27 cellular contexts compared by ENCODE assay signal in the genomic region with DNA sequence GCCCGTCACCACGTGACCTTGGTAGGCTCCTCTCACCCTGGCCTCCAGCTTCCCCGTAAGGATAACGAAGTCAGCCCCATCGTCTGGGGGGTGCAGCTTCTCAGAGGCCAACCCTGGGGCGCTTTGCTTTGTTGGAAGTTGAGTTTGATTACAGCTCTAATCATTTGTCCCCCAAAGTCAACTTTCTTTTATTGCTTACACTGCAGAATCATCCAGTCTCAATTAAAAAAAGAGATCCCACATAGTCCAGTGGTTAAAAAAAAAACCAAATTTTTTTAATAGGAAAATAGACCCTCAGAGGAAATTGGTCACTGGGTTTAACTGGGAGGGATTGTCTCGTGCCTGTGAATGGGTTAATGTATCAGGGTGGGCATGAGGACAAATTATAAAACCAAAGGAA. TPM values are rescaled to one million over a fixed set of nuclear protein-coding genes. Genes with fewer than 3 reads are reported as not detected.
DNase-seq lines count a peak whose midpoint lies in the region; ATAC-seq, FAIRE-seq and TF ChIP-seq lines count a peak whose summit lies in the region.
"Had no signal": no experiment of that assay in that cellular context is flagged by ENCODE, and none has a peak within 500 bp of the region (broad histone marks: within the 10 kb centered on the region; RNA-seq: fewer than 3 reads in every experiment).

No MANE protein-coding gene starts in this region.

- H3K9ac ChIP-seq in SK-N-SH, result no peak overlapping the region
- no peak overlapping the region for H3K9ac ChIP-seq in HepG2 (ENCODE audit: insufficient read depth, low read depth, low read length)

- H3K4me2 ChIP-seq in SK-N-SH, result no peak overlapping the region
- H3K4me2 ChIP-seq in HepG2 (ENCODE audit: low read depth, low read length), result no peak overlapping the region

- TF ChIP-seq POLR2A in HepG2 (IDR thresholded peaks at IDR 0.05; ENCODE audit: insufficient read depth in 1 of 2, low read depth in 2 of 2, low read length in 2 of 2) (no peak), right lobe of liver (IDR thresholded peaks at IDR 0.05) (no peak)

- WGBS in SK-N-SH (ENCODE audit: low lambda C conversion rate), result 46% methylated on average over 7 of the region's 7 CpGs
- 79% methylated on average over 7 of the region's 7 CpGs for WGBS in HepG2 (ENCODE audit: low lambda C conversion rate)
- WGBS in right lobe of liver (ENCODE audit: insufficient coverage, low coverage, low lambda C conversion rate, missing lambda C conversion rate), result 83% methylated on average over 7 of the region's 7 CpGs
- 87 to 88% (median 88%) methylated on average over 7 of the region's 7 CpGs for WGBS in psoas muscle, 3 donors

- no peaks in the 10 kb centered on the region for H3F3A ChIP-seq in SK-N-SH (replicated peaks; ENCODE audit: insufficient read depth)

- no peak for TF ChIP-seq EP300 in SK-N-SH (IDR thresholded peaks at IDR 0.05; ENCODE audit: borderline replicate concordance in 1 of 2, low read depth in 1 of 2, low read length in 1 of 2)
- TF ChIP-seq EP300 in HepG2 (IDR thresholded peaks at IDR 0.05; ENCODE audit: low read depth in 2 of 2, low read length in 2 of 2), result no peak
- no peak for TF ChIP-seq EP300 in HepG2 (CRISPR knock-in tag; IDR thresholded peaks at IDR 0.05; ENCODE audit: borderline replicate concordance)

- no peak for TF ChIP-seq CTCF in SK-N-SH (IDR thresholded peaks at IDR 0.05)
- no peak for TF ChIP-seq CTCF in HepG2 (CRISPR knock-in tag; IDR thresholded peaks at IDR 0.05)
- TF ChIP-seq CTCF in right lobe of liver (IDR thresholded peaks at IDR 0.05), result no peak
- TF ChIP-seq CTCF in psoas muscle (IDR thresholded peaks at IDR 0.05), result no peak

- in situ Hi-C loops in HepG2 (cut with HindIII; ENCODE audit: extremely low pct_ligation_motif_present, low pct_unique_long_range_greater_than_20kb), result no loop called here

- CTCF ChIA-PET in SK-N-SH (lab: Yijun Ruan, JAX) (interaction anchor here (0.8 to 3.8 kb wide), 4 partner anchors 10 to 56 kb away, joined by 4 to 23 read pairs (median 10); no protein-coding TSS in a partner anchor), HepG2 (lab: Yijun Ruan, JAX; ENCODE audit: low intra/inter-chr PET ratio, low total read pairs) (no interaction called here)

- H3K27me3 ChIP-seq in SK-N-SH (ENCODE audit: insufficient read depth) (no peaks in the 10 kb centered on the region), HepG2 (ENCODE audit: control insufficient read depth in 1 of 2, insufficient read depth in 2 of 2, low read length in 2 of 2) (no peaks in the 10 kb centered on the region), right lobe of liver (no peaks in the 10 kb centered on the region), psoas muscle (ENCODE audit: insufficient read depth in 3 of 3, low read length in 2 of 3) (no peaks in the 10 kb centered on the region)
- H3K27me3 ChIP-seq: BE2C had no signal

- BruUV-seq in HepG2 (replicated peaks; lab: Mats Ljungman, UMichigan), result no TSS peak

- H2AFZ ChIP-seq in SK-N-SH (ENCODE audit: low read depth) (no peak overlapping the region), HepG2 (ENCODE audit: low read length) (no peak overlapping the region)

- no peaks in the 10 kb centered on the region for H3K9me2 ChIP-seq in SK-N-SH

- H3K4me3 ChIP-seq in SK-N-SH (ENCODE audit: low read depth in 2 of 2, low read length in 1 of 2) (no peak overlapping the region), HepG2 (replicated peaks in 1 of 3; ENCODE audit: insufficient read depth in 1 of 3, low read depth in 2 of 3, low read length in 3 of 3) (no peak overlapping the region), right lobe of liver (no peak overlapping the region), psoas muscle (peak overlapping the region; percentile 72)

- intact Hi-C loops in HepG2 (cut with micrococcal nuclease; ENCODE audit: unreplicated experiment) (no loop called here), right lobe of liver (cut with DNase I) (no loop called here), psoas muscle (cut with DNase I) (no loop called here)

- no peaks in the 10 kb centered on the region for H3K79me2 ChIP-seq in SK-N-SH (ENCODE audit: insufficient read depth)
- H3K79me2 ChIP-seq in HepG2 (ENCODE audit: insufficient read depth, low read length), result no peaks in the 10 kb centered on the region

- no peak for TF ChIP-seq RAD21 in SK-N-SH (IDR thresholded peaks at IDR 0.05; ENCODE audit: low read length)
- TF ChIP-seq RAD21 in HepG2 (CRISPR knock-in tag; IDR thresholded peaks at IDR 0.05), result no peak

- no peak overlapping the region for H3K27ac ChIP-seq in SK-N-SH (ENCODE audit: low read depth in 2 of 2, low read length in 1 of 2)
- H3K27ac ChIP-seq in HepG2 (ENCODE audit: extremely low read length, insufficient read depth, low read length), result no peak overlapping the region
- no peak overlapping the region for H3K27ac ChIP-seq in right lobe of liver
- H3K27ac ChIP-seq in psoas muscle, result peak overlapping the region; percentile 98
- H3K27ac ChIP-seq: 22Rv1 had no signal

- H4K20me1 ChIP-seq in SK-N-SH (ENCODE audit: insufficient read depth) (no peaks in the 10 kb centered on the region), HepG2 (ENCODE audit: insufficient read depth, low read length) (no peaks in the 10 kb centered on the region)

- H3K9me3 ChIP-seq in SK-N-SH (0 out of 2 replicates have a peak, but pooled peaks cover 3% of the 10 kb centered on the region), HepG2 (ENCODE audit: low read length) (no peaks in the 10 kb centered on the region), right lobe of liver (no peaks in the 10 kb centered on the region), psoas muscle (no peaks in the 10 kb centered on the region)
- H3K9me3 ChIP-seq: BE2C had no signal

- no peaks in the 10 kb centered on the region for H3K36me3 ChIP-seq in SK-N-SH (replicated peaks in 1 of 2; ENCODE audit: control insufficient read depth in 1 of 2, insufficient read depth in 2 of 2, low read length in 1 of 2)
- H3K36me3 ChIP-seq in HepG2 (replicated peaks in 1 of 2; ENCODE audit: control insufficient read depth in 1 of 2, insufficient read depth in 2 of 2, low read length in 2 of 2), result no peaks in the 10 kb centered on the region
- no peaks in the 10 kb centered on the region for H3K36me3 ChIP-seq in right lobe of liver
- H3K36me3 ChIP-seq in psoas muscle (ENCODE audit: insufficient read depth in 1 of 2, low read depth in 1 of 2), result no peaks in the 10 kb centered on the region
- H3K36me3 ChIP-seq: BE2C had no signal

- DNase-seq in SK-N-SH (peak; percentile 15), HepG2 (ENCODE audit: low spot score) (no peak), right lobe of liver (no peak), psoas muscle (no peak), DMS 273 (lab: John Stamatoyannopoulos, UW; ENCODE audit: unreplicated experiment) (no peak)
- DNase-seq: ACHN; BE2C; CD8-positive, alpha-beta memory T cell; DMS79 treated with DMSO at 0.1 percent for 48 hours; GF-D8; NCI-H1048; NCI-H1417; NCI-H1694; NCI-H2029 treated with DMSO at 0.1 percent for 48 hours; NCI-H446 treated with DMSO at 0.1 percent for 48 hours; NCI-H526; NCI-H82; NK-92 treated with Interleukin-12 subunit alpha and Interleukin-12 subunit beta, amount 100 ng/mL, for 24 hours; PC-3 had no signal

- no peak for FAIRE-seq in HepG2 (lab: Jason Lieb, UNC)
- FAIRE-seq: GM12891 had no signal

- H3K4me1 ChIP-seq in SK-N-SH (ENCODE audit: control insufficient read depth in 1 of 2, insufficient read depth in 2 of 2, low read depth in 1 of 2, low read length in 1 of 2) (no peaks in the 10 kb centered on the region), HepG2 (ENCODE audit: insufficient read depth, low read length) (peaks cover 68% of the 10 kb centered on the region), right lobe of liver (peaks cover 0 to 26% (median 13%) of the 10 kb centered on the region in 4 donors), psoas muscle (peaks cover 43% of the 10 kb centered on the region)
- H3K4me1 ChIP-seq: BE2C had no signal

- ATAC-seq in SK-N-SH treated with all-trans-retinoic acid at 6 μM for 48 hours, result no peak
- no peak for ATAC-seq in HepG2
- no peak for ATAC-seq in right lobe of liver
- no peak for ATAC-seq in psoas muscle
- ATAC-seq in GM21423 (IDR thresholded peaks at IDR 0.05; ENCODE audit: unreplicated experiment), result no peak
- ATAC-seq: HCT116, PC-3 had no signal

- POLR2A ChIA-PET in SK-N-SH (lab: Yijun Ruan, JAX) (no interaction called here), HepG2 (lab: Yijun Ruan, JAX) (interaction anchor here (1.5 to 2.8 kb wide), 2 partner anchors 19 to 30 kb away, joined by 5 to 8 read pairs; no protein-coding TSS in a partner anchor)

RNA-seq across cellular contexts. Expression of a gene that starts 7.8 kb away (rescaled TPM):
- polyA plus RNA-seq in SK-N-SH (2012; rRNA removed) (not detected in 2 replicates), HepG2 (2011; rRNA removed) (300 and 407 TPM in 2 replicates), psoas muscle (10 to 100 TPM; 42.9 to 47.7 (median 44.8) TPM)
- 0.03 TPM in 1 of 2 replicates, not detected in the other for polyA plus RNA-seq in SK-N-SH (2012; cell fraction: cytosol; rRNA removed)
- not detected in 2 replicates for polyA plus RNA-seq in SK-N-SH (2012; cell fraction: nucleus; rRNA removed)
- total RNA-seq in HepG2 (2016; rRNA removed; fragmentation: Illumina TruSeq; extraction: Trizol) (44.8 and 85.6 TPM in 2 replicates), right lobe of liver (100 to 1,000 TPM; 120 to 215 (median 131) TPM), psoas muscle (100 to 1,000 TPM in 2 of 4 donors, 10 to 100 TPM in 2; 57.0 to 123 (median 97.7) TPM)
- 30.8 and 32.3 TPM in 2 replicates for total RNA-seq in HepG2 (2016; cell fraction: cytosol; rRNA removed; fragmentation: Illumina TruSeq; extraction: Trizol; ENCODE audit: low read depth)
- 41.2 and 86.3 TPM in 2 replicates for total RNA-seq in HepG2 (2016; cell fraction: insoluble cytoplasmic fraction; rRNA removed; fragmentation: Illumina TruSeq; extraction: Trizol)
- 50.5 and 55.5 TPM in 2 replicates for total RNA-seq in HepG2 (2016; cell fraction: membrane; rRNA removed; fragmentation: Illumina TruSeq; extraction: Trizol)
- 73.7 and 80.6 TPM in 2 replicates for total RNA-seq in HepG2 (2016; cell fraction: nucleus; rRNA removed; fragmentation: Illumina TruSeq; extraction: Trizol)
- 276 and 424 TPM in 2 replicates for polyA plus RNA-seq in HepG2 (2011; cell fraction: cytosol; rRNA removed)
- polyA plus RNA-seq in HepG2 (2011; cell fraction: nucleus; rRNA removed), result 354 and 357 TPM in 2 replicates
- polyA plus RNA-seq in HepG2 (2012), result 111 and 131 TPM in 2 replicates
- polyA plus RNA-seq in HepG2 (2016; cell fraction: cytosol; fragmentation: Illumina TruSeq; extraction: Trizol; ENCODE audit: low read depth), result 29.5 and 34.4 TPM in 2 replicates
- polyA plus RNA-seq in HepG2 (2016; cell fraction: insoluble cytoplasmic fraction; fragmentation: Illumina TruSeq; extraction: Trizol; ENCODE audit: low read depth), result 42.9 and 43.8 TPM in 2 replicates
- polyA plus RNA-seq in HepG2 (2016; cell fraction: membrane; fragmentation: Illumina TruSeq; extraction: Trizol; ENCODE audit: low read depth), result 36.0 and 48.1 TPM in 2 replicates
- 131 and 142 TPM in 2 replicates for polyA plus RNA-seq in HepG2 (2016; cell fraction: nucleus; fragmentation: Illumina TruSeq; extraction: Trizol; ENCODE audit: insufficient read depth, low read depth)
- 39.8 and 712 TPM in 2 replicates for polyA minus RNA-seq in HepG2 (2011; rRNA and poly(A)+ RNA removed; ENCODE audit: low replicate concordance)
- polyA minus RNA-seq in HepG2 (2011; cell fraction: cytosol; rRNA and poly(A)+ RNA removed), result 209 and 211 TPM in 2 replicates
- polyA minus RNA-seq in HepG2 (2011; cell fraction: nucleus; rRNA and poly(A)+ RNA removed), result 108 and 116 TPM in 2 replicates
- polyA plus RNA-seq: CD8-positive, alpha-beta memory T cell had no signal

RNA-seq across cellular contexts. Expression of a gene that starts 42.3 kb away (rescaled TPM):
- not detected in 2 replicates for polyA plus RNA-seq in SK-N-SH (2012; rRNA removed)
- polyA plus RNA-seq in SK-N-SH (2012; cell fraction: cytosol; rRNA removed), result not detected in 2 replicates
- polyA plus RNA-seq in SK-N-SH (2012; cell fraction: nucleus; rRNA removed), result not detected in 2 replicates
- total RNA-seq in HepG2 (2016; rRNA removed; fragmentation: Illumina TruSeq; extraction: Trizol), result not detected in 2 replicates
- total RNA-seq in HepG2 (2016; cell fraction: cytosol; rRNA removed; fragmentation: Illumina TruSeq; extraction: Trizol; ENCODE audit: low read depth), result not detected in 2 replicates
- total RNA-seq in HepG2 (2016; cell fraction: insoluble cytoplasmic fraction; rRNA removed; fragmentation: Illumina TruSeq; extraction: Trizol), result not detected in 2 replicates
- not detected in 2 replicates for total RNA-seq in HepG2 (2016; cell fraction: membrane; rRNA removed; fragmentation: Illumina TruSeq; extraction: Trizol)
- not detected in 2 replicates for total RNA-seq in HepG2 (2016; cell fraction: nucleus; rRNA removed; fragmentation: Illumina TruSeq; extraction: Trizol)
- polyA plus RNA-seq in HepG2 (2011; rRNA removed), result 0.39 TPM in 1 of 2 replicates, not detected in the other
- polyA plus RNA-seq in HepG2 (2011; cell fraction: cytosol; rRNA removed), result 0.09 and 0.14 TPM in 2 replicates
- 0.14 and 0.23 TPM in 2 replicates for polyA plus RNA-seq in HepG2 (2011; cell fraction: nucleus; rRNA removed)
- 0.11 and 0.19 TPM in 2 replicates for polyA plus RNA-seq in HepG2 (2012)
- not detected in 2 replicates for polyA plus RNA-seq in HepG2 (2016; cell fraction: cytosol; fragmentation: Illumina TruSeq; extraction: Trizol; ENCODE audit: low read depth)
- not detected in 2 replicates for polyA plus RNA-seq in HepG2 (2016; cell fraction: insoluble cytoplasmic fraction; fragmentation: Illumina TruSeq; extraction: Trizol; ENCODE audit: low read depth)
- not detected in 2 replicates for polyA plus RNA-seq in HepG2 (2016; cell fraction: membrane; fragmentation: Illumina TruSeq; extraction: Trizol; ENCODE audit: low read depth)
- polyA plus RNA-seq in HepG2 (2016; cell fraction: nucleus; fragmentation: Illumina TruSeq; extraction: Trizol; ENCODE audit: insufficient read depth, low read depth), result not detected in 2 replicates
- polyA minus RNA-seq in HepG2 (2011; rRNA and poly(A)+ RNA removed; ENCODE audit: low replicate concordance), result not detected in 2 replicates
- polyA minus RNA-seq in HepG2 (2011; cell fraction: cytosol; rRNA and poly(A)+ RNA removed), result not detected in 2 replicates
- not detected in 2 replicates for polyA minus RNA-seq in HepG2 (2011; cell fraction: nucleus; rRNA and poly(A)+ RNA removed)
- total RNA-seq in right lobe of liver, result 10 to 100 TPM in 1 of 6 experiments, 1 to 10 TPM in 5; 4.8 to 16.6 (median 6.6) TPM
- total RNA-seq in psoas muscle, result 1 to 10 TPM in 2 of 4 donors, under 1 TPM in 2; 0.54 to 2.4 (median 1.2) TPM
- under 1 TPM; 0.29 to 0.69 (median 0.38) TPM for polyA plus RNA-seq in psoas muscle
- total RNA-seq: H4, PC-3 had no signal

RNA-seq across cellular contexts. Expression of a gene that starts 56.8 kb away (rescaled TPM):
- not detected in 2 replicates for polyA plus RNA-seq in SK-N-SH (2012; rRNA removed)
- not detected in 2 replicates for polyA plus RNA-seq in SK-N-SH (2012; cell fraction: cytosol; rRNA removed)
- not detected in 2 replicates for polyA plus RNA-seq in SK-N-SH (2012; cell fraction: nucleus; rRNA removed)
- total RNA-seq in HepG2 (2016; rRNA removed; fragmentation: Illumina TruSeq; extraction: Trizol), result not detected in 2 replicates
- not detected in 2 replicates for total RNA-seq in HepG2 (2016; cell fraction: cytosol; rRNA removed; fragmentation: Illumina TruSeq; extraction: Trizol; ENCODE audit: low read depth)
- not detected in 2 replicates for total RNA-seq in HepG2 (2016; cell fraction: insoluble cytoplasmic fraction; rRNA removed; fragmentation: Illumina TruSeq; extraction: Trizol)
- not detected in 2 replicates for total RNA-seq in HepG2 (2016; cell fraction: membrane; rRNA removed; fragmentation: Illumina TruSeq; extraction: Trizol)
- not detected in 2 replicates for total RNA-seq in HepG2 (2016; cell fraction: nucleus; rRNA removed; fragmentation: Illumina TruSeq; extraction: Trizol)
- not detected in 2 replicates for polyA plus RNA-seq in HepG2 (2011; rRNA removed)
- polyA plus RNA-seq in HepG2 (2011; cell fraction: cytosol; rRNA removed), result not detected in 2 replicates
- polyA plus RNA-seq in HepG2 (2011; cell fraction: nucleus; rRNA removed), result not detected in 2 replicates
- not detected in 2 replicates for polyA plus RNA-seq in HepG2 (2012)
- polyA plus RNA-seq in HepG2 (2016; cell fraction: cytosol; fragmentation: Illumina TruSeq; extraction: Trizol; ENCODE audit: low read depth), result not detected in 2 replicates
- not detected in 2 replicates for polyA plus RNA-seq in HepG2 (2016; cell fraction: insoluble cytoplasmic fraction; fragmentation: Illumina TruSeq; extraction: Trizol; ENCODE audit: low read depth)
- polyA plus RNA-seq in HepG2 (2016; cell fraction: membrane; fragmentation: Illumina TruSeq; extraction: Trizol; ENCODE audit: low read depth), result not detected in 2 replicates
- not detected in 2 replicates for polyA plus RNA-seq in HepG2 (2016; cell fraction: nucleus; fragmentation: Illumina TruSeq; extraction: Trizol; ENCODE audit: insufficient read depth, low read depth)
- polyA minus RNA-seq in HepG2 (2011; rRNA and poly(A)+ RNA removed; ENCODE audit: low replicate concordance), result not detected in 2 replicates
- polyA minus RNA-seq in HepG2 (2011; cell fraction: cytosol; rRNA and poly(A)+ RNA removed), result not detected in 2 replicates
- not detected in 2 replicates for polyA minus RNA-seq in HepG2 (2011; cell fraction: nucleus; rRNA and poly(A)+ RNA removed)
- total RNA-seq in right lobe of liver, result under 1 TPM in 1 of 6 experiments, not detected in 5; 0.24 TPM
- total RNA-seq in psoas muscle, result not detected
- not detected for polyA plus RNA-seq in psoas muscle
- total RNA-seq: CD8-positive, alpha-beta memory T cell; H4; PC-3 had no signal
- polyA plus RNA-seq: CD14-positive monocyte; CD8-positive, alpha-beta memory T cell; IgD-negative memory B cell had no signal
